In genomic region chr7:134457166-134457565, GRCh38 we compare ENCODE assay signal across 10 cellular contexts. TPM values are rescaled to one million over a fixed set of nuclear protein-coding genes. Genes with fewer than 3 reads are reported as not detected.
DNase-seq lines count a peak whose midpoint lies in the region; ATAC-seq and TF ChIP-seq lines count a peak whose summit lies in the region.
"Had no signal": no experiment of that assay in that cellular context is flagged by ENCODE, and none has a peak within 500 bp of the region (broad histone marks: within the 10 kb centered on the region; RNA-seq: fewer than 3 reads in every experiment).

No MANE protein-coding gene starts in this region.

- no peaks in the 10 kb centered on the region for H3F3A ChIP-seq in SU-DHL-6 (ENCODE audit: insufficient read depth)

- H3K27me3 Mint-ChIP-seq in activated T-cell treated with anti-CD3 and anti-CD28 coated beads, Interleukin-2, amount 50 U/mL, for 4 hours (ENCODE audit: low read depth) = no peaks in the 10 kb centered on the region

- ATAC-seq in activated T-cell treated with anti-CD3 and anti-CD28 coated beads, Interleukin-2, amount 50 U/mL, for 4 hours = no peak
- ATAC-seq in psoas muscle = no peak
- ATAC-seq in GM18870 (IDR thresholded peaks at IDR 0.05; ENCODE audit: unreplicated experiment) = no peak

- no peak overlapping the region for H2AFZ ChIP-seq in SU-DHL-6 (ENCODE audit: low read depth, low read length, severe bottlenecking)

- no peaks in the 10 kb centered on the region for H3K9me2 ChIP-seq in SU-DHL-6 (replicated peaks; ENCODE audit: insufficient read depth, low read length)

- H3K4me3 ChIP-seq in SU-DHL-6 (ENCODE audit: insufficient read depth, low read length, poor library complexity, severe bottlenecking) (no peak overlapping the region), dorsolateral prefrontal cortex (peak overlapping the region in 39 of 59 donors; percentile 0 to 98 (median 91)), psoas muscle (peak overlapping the region; percentile 90), colonic mucosa (no peak overlapping the region)

- H3K36me3 ChIP-seq in SU-DHL-6 (ENCODE audit: low read length) (no peaks in the 10 kb centered on the region), psoas muscle (ENCODE audit: insufficient read depth in 1 of 2, low read depth in 1 of 2) (peaks cover 0 to 19% of the 10 kb centered on the region in 2 donors), colonic mucosa (no peaks in the 10 kb centered on the region)

- H3K27ac ChIP-seq in SU-DHL-6 (ENCODE audit: low read depth, low read length) = no peak overlapping the region
- H3K27ac ChIP-seq in dorsolateral prefrontal cortex = no peak overlapping the region
- no peak overlapping the region for H3K27ac ChIP-seq in psoas muscle
- no peak overlapping the region for H3K27ac ChIP-seq in colonic mucosa

- no peaks in the 10 kb centered on the region for H3K9me3 Mint-ChIP-seq in activated T-cell treated with anti-CD3 and anti-CD28 coated beads, Interleukin-2, amount 50 U/mL, for 4 hours

- peaks cover 48% of the 10 kb centered on the region for H3K4me1 Mint-ChIP-seq in activated T-cell treated with anti-CD3 and anti-CD28 coated beads, Interleukin-2, amount 50 U/mL, for 4 hours (ENCODE audit: low read depth)

- H3K4me1 ChIP-seq in psoas muscle (peaks cover 48% of the 10 kb centered on the region), colonic mucosa (no peaks in the 10 kb centered on the region)

- 45 to 70% (median 51%) methylated on average over 2 of the region's 2 CpGs for WGBS in psoas muscle, 3 donors

- TF ChIP-seq CTCF in SU-DHL-6 (IDR thresholded peaks at IDR 0.05; ENCODE audit: insufficient read depth, low read length, poor library complexity, severe bottlenecking) = no peak
- no peak for TF ChIP-seq CTCF in dorsolateral prefrontal cortex (IDR thresholded peaks at IDR 0.05 in 54 of 56, conservative IDR thresholded peaks at IDR 0.05 in 2 of 56; ENCODE audit: low read depth in 1 of 56, partially characterized antibody in 56 of 56)
- no peak for TF ChIP-seq CTCF in psoas muscle (IDR thresholded peaks at IDR 0.05)
- no peak for TF ChIP-seq CTCF in colonic mucosa (IDR thresholded peaks at IDR 0.05)

- H3K79me2 ChIP-seq in SU-DHL-6 (ENCODE audit: insufficient read depth, low read length) = peaks cover 50% of the 10 kb centered on the region

- DNase-seq in activated T-cell treated with anti-CD3 and anti-CD28 coated beads, Interleukin-2, amount 50 U/mL, for 4 hours = no peak
- DNase-seq in activated T-cell treated with anti-CD3 and anti-CD28 coated beads for 4 hours (no peak), dorsolateral prefrontal cortex (no peak), psoas muscle (no peak), KBM-7 (no peak), colonic mucosa (no peak)
- DNase-seq: NCI-H1048, NCI-H69 had no signal

- H3K9me3 ChIP-seq in SU-DHL-6 (ENCODE audit: insufficient read depth, low read length) (no peaks in the 10 kb centered on the region), psoas muscle (no peaks in the 10 kb centered on the region), colonic mucosa (no peaks in the 10 kb centered on the region)

- H3K9ac ChIP-seq in SU-DHL-6 (ENCODE audit: low read length) (no peak overlapping the region), colonic mucosa (ENCODE audit: low read depth in 2 of 2, low read length in 2 of 2) (no peak overlapping the region)

- H3K36me3 Mint-ChIP-seq in activated T-cell treated with anti-CD3 and anti-CD28 coated beads, Interleukin-2, amount 50 U/mL, for 4 hours (ENCODE audit: insufficient read depth) = peaks cover 3% of the 10 kb centered on the region

- peak overlapping the region; percentile 84 for H3K4me3 Mint-ChIP-seq in activated T-cell treated with anti-CD3 and anti-CD28 coated beads, Interleukin-2, amount 50 U/mL, for 4 hours

- intact Hi-C loops in dorsolateral prefrontal cortex (cut with DNase I) = loop anchor here (5.0 kb wide), 1 partner anchor 150 kb away; no protein-coding TSS in a partner anchor
- intact Hi-C loops in psoas muscle (cut with DNase I) = no loop called here
- intact Hi-C loops in colonic mucosa (cut with DNase I) = no loop called here

- H3K27me3 ChIP-seq in SU-DHL-6 (ENCODE audit: low read length) (no peaks in the 10 kb centered on the region), dorsolateral prefrontal cortex (no peaks in the 10 kb centered on the region), psoas muscle (ENCODE audit: insufficient read depth in 3 of 3, low read length in 2 of 3) (no peaks in the 10 kb centered on the region), colonic mucosa (no peaks in the 10 kb centered on the region)

- no peaks in the 10 kb centered on the region for H4K20me1 ChIP-seq in SU-DHL-6 (ENCODE audit: low read depth, low read length)

- peak overlapping the region; percentile 73 for H3K4me2 ChIP-seq in SU-DHL-6 (ENCODE audit: low read depth, low read length, poor library complexity, severe bottlenecking)

- in situ Hi-C loops in KBM-7 (cut with MboI; ENCODE audit: low pct_unique_long_range_greater_than_20kb, low sequenced_read_pairs) = no loop called here

RNA-seq across cellular contexts. Expression of gene AKR1B1, which starts 1.7 kb away (rescaled TPM):
- total RNA-seq in activated T-cell treated with anti-CD3 and anti-CD28 coated beads, Interleukin-2, amount 50 U/mL, for 4 hours = 10 to 100 TPM; 91.2 to 98.1 (median 96.7) TPM
- 100 to 1,000 TPM in 73 of 120 experiments, 10 to 100 TPM in 47; 77.9 to 140 (median 103) TPM for total RNA-seq in dorsolateral prefrontal cortex
- 100 to 1,000 TPM; 188 to 266 (median 197) TPM for total RNA-seq in psoas muscle
- polyA plus RNA-seq in psoas muscle = 100 to 1,000 TPM; 147 to 274 (median 216) TPM
- 10 to 100 TPM; 24.9 to 26.9 TPM for total RNA-seq in colonic mucosa

Comparison
In these comparisons a context has a peak if more than half of its experiments do, and no peak if none do; other contexts are left out.
1. H3K4me3 ChIP-seq: peak in dorsolateral prefrontal cortex (39 of 59) and psoas muscle (single experiment); none in SU-DHL-6 (single experiment) and colonic mucosa (single experiment).
2. intact Hi-C loops: an anchor here in dorsolateral prefrontal cortex (5.0 kb wide); none called in psoas muscle and colonic mucosa.